19 cellular contexts compared by ENCODE assay signal in the genomic region with DNA sequence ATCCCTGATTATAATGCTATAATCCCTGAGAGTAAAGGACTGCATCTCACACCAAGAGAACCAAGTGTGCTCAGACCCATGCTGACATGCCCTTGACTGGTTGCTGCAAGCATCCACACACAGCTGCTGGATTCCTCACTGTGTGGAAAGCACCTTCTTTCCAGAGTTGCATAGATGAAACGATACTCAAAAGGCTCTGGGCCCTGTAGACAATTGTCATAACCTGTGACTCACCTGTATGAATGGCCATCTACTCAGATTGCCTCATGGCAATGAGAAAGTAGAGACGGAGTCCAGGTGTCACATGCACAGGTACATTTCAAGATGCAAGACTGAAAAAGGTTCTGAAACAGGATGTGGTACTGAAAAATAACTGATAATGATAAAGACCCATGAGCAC. TPM values are rescaled to one million over a fixed set of nuclear protein-coding genes. Genes with fewer than 3 reads are reported as not detected.
A peak's percentile ranks its signal among the peaks of the same experiment; 100 is the strongest.
DNase-seq lines count a peak whose midpoint lies in the region; ATAC-seq and TF ChIP-seq lines count a peak whose summit lies in the region.
"Had no signal": no experiment of that assay in that cellular context is flagged by ENCODE, and none has a peak within 500 bp of the region (broad histone marks: within the 10 kb centered on the region; RNA-seq: fewer than 3 reads in every experiment).

No MANE protein-coding gene starts in this region.

- H3K27me3 Mint-ChIP-seq in activated naive CD4-positive, alpha-beta T cell treated with anti-CD3 and anti-CD28 coated beads, Interleukin-2, amount 10 ng/mL, durations not matched to agents 7 days and 5 days: no peaks in the 10 kb centered on the region

- no peak overlapping the region for H3K27ac ChIP-seq in PC-3 (ENCODE audit: low read length)
- H3K27ac ChIP-seq: SJCRH30 had no signal

- no TSS peak for BruUV-seq in PC-3 (replicated peaks; lab: Mats Ljungman, UMichigan)

- no peaks in the 10 kb centered on the region for H3K79me2 ChIP-seq in PC-3 (ENCODE audit: low read length)

- no peak overlapping the region for H2AFZ ChIP-seq in PC-3 (ENCODE audit: low read length)

- no peaks in the 10 kb centered on the region for H4K20me1 ChIP-seq in PC-3 (ENCODE audit: low read length)

- no peak overlapping the region for H3K9ac ChIP-seq in PC-3 (ENCODE audit: low read length)

- H3F3A ChIP-seq in PC-3 (ENCODE audit: low read length, unreplicated experiment): no peaks in the 10 kb centered on the region

- no peaks in the 10 kb centered on the region for H3K27me3 ChIP-seq in PC-3 (ENCODE audit: low read length)
- H3K27me3 ChIP-seq: SJCRH30 had no signal

- no peak overlapping the region for H3K4me3 Mint-ChIP-seq in activated naive CD4-positive, alpha-beta T cell treated with anti-CD3 and anti-CD28 coated beads, Interleukin-2, amount 10 ng/mL, durations not matched to agents 7 days and 5 days
- no peak overlapping the region for H3K4me3 Mint-ChIP-seq in stimulated activated effector memory CD8-positive, alpha-beta T cell treated with anti-CD3 and anti-CD28 coated beads, Interleukin-12 subunit alpha, Interleukin-12 subunit beta, amount 100 ng/mL, for 72 hours

- ATAC-seq in activated naive CD4-positive, alpha-beta T cell treated with anti-CD3 and anti-CD28 coated beads, Interleukin-2, amount 50 U/mL, for 72 hours: peak; percentile 40 to 49
- peak; percentile 37; the same call in 1 of the 2 replicates for ATAC-seq in PC-3
- peak; percentile 36 for ATAC-seq in stimulated activated effector memory CD8-positive, alpha-beta T cell treated with anti-CD3 and anti-CD28 coated beads, Interleukin-12 subunit alpha, Interleukin-12 subunit beta, amount 100 ng/mL, for 72 hours
- no peak for ATAC-seq in GM19395 (IDR thresholded peaks at IDR 0.05; ENCODE audit: unreplicated experiment)
- no peak for ATAC-seq in HG02970 (IDR thresholded peaks at IDR 0.05; ENCODE audit: low FRiP score, unreplicated experiment)
- ATAC-seq: GM12878, K562 had no signal

- H3K4me2 ChIP-seq in PC-3 (ENCODE audit: low read length): no peak overlapping the region

- no peak for TF ChIP-seq CTCF in PC-3 (conservative IDR thresholded peaks at IDR 0.05; ENCODE audit: low read depth, low read length)
- TF ChIP-seq CTCF in epithelial cell of esophagus (IDR thresholded peaks at IDR 0.05; ENCODE audit: insufficient read depth, low read depth, low read length, missing control alignments): no peak

- no peaks in the 10 kb centered on the region for H3K4me1 Mint-ChIP-seq in activated naive CD4-positive, alpha-beta T cell treated with anti-CD3 and anti-CD28 coated beads, Interleukin-2, amount 10 ng/mL, durations not matched to agents 7 days and 5 days
- H3K4me1 Mint-ChIP-seq in stimulated activated effector memory CD8-positive, alpha-beta T cell treated with anti-CD3 and anti-CD28 coated beads, Interleukin-12 subunit alpha, Interleukin-12 subunit beta, amount 100 ng/mL, for 72 hours: peaks cover 6% of the 10 kb centered on the region

- H3K4me3 ChIP-seq in PC-3 (ENCODE audit: low read length) (no peak overlapping the region), epithelial cell of esophagus (ENCODE audit: low read length) (no peak overlapping the region)
- H3K4me3 ChIP-seq: GM12878, K562, SJCRH30 had no signal

- peaks cover 10% of the 10 kb centered on the region for H3K4me1 ChIP-seq in PC-3 (ENCODE audit: insufficient read depth, low read length)
- H3K4me1 ChIP-seq: SJCRH30 had no signal

- CTCF ChIA-PET in activated naive CD4-positive, alpha-beta T cell treated with anti-CD3 and anti-CD28 coated beads, Interleukin-2, amount 10 ng/mL, durations not matched to agents 7 days and 5 days (lab: Charles Lee): no interaction called here
- CTCF ChIA-PET in PC-3 (lab: Charles Lee): no interaction called here

- no peaks in the 10 kb centered on the region for H3K9me3 ChIP-seq in PC-3 (ENCODE audit: low read length)
- H3K9me3 ChIP-seq: SJCRH30 had no signal

- DNase-seq in activated naive CD4-positive, alpha-beta T cell treated with anti-CD3 and anti-CD28 coated beads, Interleukin-2, amount 50 U/mL, for 72 hours (ENCODE audit: low spot score in 2 of 2): no peak
- DNase-seq in activated naive CD4-positive, alpha-beta T cell treated with anti-CD3 and anti-CD28 coated beads, Interleukin-2, amount 10 ng/mL, durations not matched to agents 7 days and 5 days: no peak
- peak; percentile 44 for DNase-seq in PC-3
- peak; percentile 96 for DNase-seq in epithelial cell of esophagus (ENCODE audit: low read depth)
- DNase-seq in stimulated activated effector memory CD8-positive, alpha-beta T cell treated with anti-CD3 and anti-CD28 coated beads, Interleukin-12 subunit alpha, Interleukin-12 subunit beta, amount 100 ng/mL, for 72 hours (ENCODE audit: low spot score in 2 of 2): no peak
- DNase-seq in GM03348 (ENCODE audit: low spot score): no peak
- DNase-seq: C1 segment of cervical spinal cord, DMS153, HCEC 1CT, NCI-H1092, NCI-H1694 treated with DMSO at 0.1 percent for 48 hours, NCI-H446 treated with DMSO at 0.1 percent for 48 hours, NCI-H748 treated with DMSO at 0.1 percent for 48 hours, SJCRH30, SW 1271 had no signal

- no peaks in the 10 kb centered on the region for H3K9me2 ChIP-seq in PC-3 (replicated peaks; ENCODE audit: low read length)

- H3K27ac Mint-ChIP-seq in activated naive CD4-positive, alpha-beta T cell treated with anti-CD3 and anti-CD28 coated beads, Interleukin-2, amount 50 U/mL, for 72 hours: no peak overlapping the region
- no peak overlapping the region for H3K27ac Mint-ChIP-seq in activated naive CD4-positive, alpha-beta T cell treated with anti-CD3 and anti-CD28 coated beads, Interleukin-2, amount 10 ng/mL, durations not matched to agents 7 days and 5 days
- H3K27ac Mint-ChIP-seq in stimulated activated effector memory CD8-positive, alpha-beta T cell treated with anti-CD3 and anti-CD28 coated beads, Interleukin-12 subunit alpha, Interleukin-12 subunit beta, amount 100 ng/mL, for 72 hours: no peak overlapping the region

- peaks cover 0 to 5% of the 10 kb centered on the region in 2 donors for H3K9me3 Mint-ChIP-seq in activated naive CD4-positive, alpha-beta T cell treated with anti-CD3 and anti-CD28 coated beads, Interleukin-2, amount 50 U/mL, for 72 hours
- no peaks in the 10 kb centered on the region for H3K9me3 Mint-ChIP-seq in activated naive CD4-positive, alpha-beta T cell treated with anti-CD3 and anti-CD28 coated beads, Interleukin-2, amount 10 ng/mL, durations not matched to agents 7 days and 5 days
- H3K9me3 Mint-ChIP-seq in stimulated activated effector memory CD8-positive, alpha-beta T cell treated with anti-CD3 and anti-CD28 coated beads, Interleukin-12 subunit alpha, Interleukin-12 subunit beta, amount 100 ng/mL, for 72 hours: peaks cover 2% of the 10 kb centered on the region

- POLR2A ChIA-PET in PC-3 (lab: Charles Lee; ENCODE audit: unreplicated experiment): no interaction called here

- H3K36me3 Mint-ChIP-seq in activated naive CD4-positive, alpha-beta T cell treated with anti-CD3 and anti-CD28 coated beads, Interleukin-2, amount 50 U/mL, for 72 hours: no peaks in the 10 kb centered on the region
- H3K36me3 Mint-ChIP-seq in activated naive CD4-positive, alpha-beta T cell treated with anti-CD3 and anti-CD28 coated beads, Interleukin-2, amount 10 ng/mL, durations not matched to agents 7 days and 5 days: no peaks in the 10 kb centered on the region
- H3K36me3 Mint-ChIP-seq in stimulated activated effector memory CD8-positive, alpha-beta T cell treated with anti-CD3 and anti-CD28 coated beads, Interleukin-12 subunit alpha, Interleukin-12 subunit beta, amount 100 ng/mL, for 72 hours: no peaks in the 10 kb centered on the region

- H3K36me3 ChIP-seq in PC-3 (ENCODE audit: low read depth, low read length): no peaks in the 10 kb centered on the region
- H3K36me3 ChIP-seq: SJCRH30 had no signal

- intact Hi-C loops in PC-3 (cut with micrococcal nuclease): no loop called here

RNA-seq across cellular contexts. Expression of gene MPHOSPH6, which starts 58.1 kb away (rescaled TPM):
- total RNA-seq in activated naive CD4-positive, alpha-beta T cell treated with anti-CD3 and anti-CD28 coated beads, Interleukin-2, amount 50 U/mL, for 72 hours: 10 to 100 TPM; 25.5 to 35.8 TPM
- 23.5 and 28.9 TPM in 2 replicates for total RNA-seq in PC-3 (2014; rRNA removed)

Comparison
In these comparisons a context has a peak if more than half of its experiments do, and no peak if none do; other contexts are left out.
1. ATAC-seq: peak in activated naive CD4-positive, alpha-beta T cell treated with anti-CD3 and anti-CD28 coated beads, Interleukin-2, amount 50 U/mL, for 72 hours (2 of 2), PC-3 (single experiment) and stimulated activated effector memory CD8-positive, alpha-beta T cell treated with anti-CD3 and anti-CD28 coated beads, Interleukin-12 subunit alpha, Interleukin-12 subunit beta, amount 100 ng/mL, for 72 hours (single experiment); none in GM19395 (single experiment) and HG02970 (single experiment).
2. DNase-seq: peak in PC-3 (single experiment) and epithelial cell of esophagus (single experiment); none in activated naive CD4-positive, alpha-beta T cell treated with anti-CD3 and anti-CD28 coated beads, Interleukin-2, amount 50 U/mL, for 72 hours (0 of 2), activated naive CD4-positive, alpha-beta T cell treated with anti-CD3 and anti-CD28 coated beads, Interleukin-2, amount 10 ng/mL, durations not matched to agents 7 days and 5 days (single experiment), stimulated activated effector memory CD8-positive, alpha-beta T cell treated with anti-CD3 and anti-CD28 coated beads, Interleukin-12 subunit alpha, Interleukin-12 subunit beta, amount 100 ng/mL, for 72 hours (0 of 2) and GM03348 (single experiment).